ENCODE assay signal across 9 cellular contexts in the genomic region with DNA sequence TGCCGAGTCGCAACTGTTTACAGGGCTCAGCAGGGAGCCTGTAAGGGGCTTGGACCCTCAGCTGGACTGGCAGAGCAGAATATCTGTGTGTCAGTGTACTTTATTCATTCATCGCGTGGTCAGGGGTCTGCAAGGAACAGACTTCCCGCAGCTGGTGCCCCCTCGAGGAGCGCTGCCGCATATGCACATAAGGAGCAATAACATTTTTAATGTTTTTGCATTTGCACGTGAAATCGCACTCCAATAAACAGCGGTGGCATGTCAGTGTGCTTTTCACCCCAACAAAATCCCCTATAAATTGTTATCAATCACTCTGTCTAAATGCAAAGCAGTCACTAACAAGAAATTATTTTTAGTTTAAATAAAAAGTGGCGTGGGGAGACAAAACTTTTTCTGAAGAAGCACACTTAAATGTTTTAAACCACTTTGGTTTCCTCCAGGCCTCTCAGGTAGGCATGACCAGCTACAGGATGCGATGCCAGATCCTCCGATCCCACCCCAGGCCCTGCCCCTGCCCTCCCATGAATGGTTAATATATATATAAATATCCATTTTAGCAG. TPM values are rescaled to one million over a fixed set of nuclear protein-coding genes. Genes with fewer than 3 reads are reported as not detected.
DNase-seq lines count a peak whose midpoint lies in the region; ATAC-seq and TF ChIP-seq lines count a peak whose summit lies in the region.
"Had no signal": no experiment of that assay in that cellular context is flagged by ENCODE, and none has a peak within 500 bp of the region (broad histone marks: within the 10 kb centered on the region; RNA-seq: fewer than 3 reads in every experiment).

No MANE protein-coding gene starts in this region.

- no peaks in the 10 kb centered on the region for H3K9me3 Mint-ChIP-seq in central memory CD8-positive, alpha-beta T cell

- no peaks in the 10 kb centered on the region for H3K36me3 Mint-ChIP-seq in central memory CD8-positive, alpha-beta T cell (ENCODE audit: insufficient read depth)

- no peaks in the 10 kb centered on the region for H3K9me3 ChIP-seq in OCI-LY7 (ENCODE audit: low read length)
- H3K9me3 ChIP-seq in right lobe of liver: no peaks in the 10 kb centered on the region
- H3K9me3 ChIP-seq in thoracic aorta: no peaks in the 10 kb centered on the region

- no peaks in the 10 kb centered on the region for H3K27me3 ChIP-seq in right lobe of liver
- no peaks in the 10 kb centered on the region for H3K27me3 ChIP-seq in thoracic aorta (replicated peaks; ENCODE audit: insufficient read depth)

- peak overlapping the region; percentile 81 for H2AFZ ChIP-seq in OCI-LY7 (ENCODE audit: low read length)

- H3K4me1 ChIP-seq in OCI-LY7 (ENCODE audit: insufficient read depth, low read length, poor library complexity, severe bottlenecking) (peaks cover 56% of the 10 kb centered on the region), right lobe of liver (peaks cover 0 to 11% (median under 1%) of the 10 kb centered on the region in 4 donors), thoracic aorta (ENCODE audit: control insufficient read depth in 1 of 2, low read depth in 2 of 2) (peaks cover 0 to 10% of the 10 kb centered on the region in 2 donors)

- H3K4me1 Mint-ChIP-seq in central memory CD8-positive, alpha-beta T cell: peaks cover 12% of the 10 kb centered on the region

- H3K36me3 ChIP-seq in OCI-LY7 (ENCODE audit: insufficient read depth, low read length): peaks cover 9% of the 10 kb centered on the region
- no peaks in the 10 kb centered on the region for H3K36me3 ChIP-seq in right lobe of liver
- H3K36me3 ChIP-seq in thoracic aorta: no peaks in the 10 kb centered on the region

- peak overlapping the region; percentile 87 for H3K4me2 ChIP-seq in OCI-LY7 (ENCODE audit: low read length)

- CTCF ChIA-PET in OCI-LY7 (lab: Charles Lee; ENCODE audit: unreplicated experiment): interaction anchor here (2.3 to 2.7 kb wide), 2 partner anchors 30 to 62 kb away, joined by 6 to 10 read pairs; a partner anchor contains a TSS

- POLR2A ChIA-PET in OCI-LY7 (lab: Charles Lee): interaction anchor here (0.6 to 5.6 kb wide), 6 partner anchors 9 to 492 kb away, joined by 3 to 40 read pairs (median 3); a partner anchor contains a TSS

- DNase-seq in SIG-M5 treated with dmso at 0.1 percent for 504 hours (lab: John Stamatoyannopoulos, UW; ENCODE audit: unreplicated experiment): peak; percentile 21
- no peak for DNase-seq in SIG-M5 (lab: John Stamatoyannopoulos, UW)
- DNase-seq in OCI-LY7 (ENCODE audit: low spot score): peak; percentile 87
- no peak for DNase-seq in central memory CD8-positive, alpha-beta T cell (ENCODE audit: low spot score in 2 of 2)
- peak in 1 of 3 donors; percentile 44 for DNase-seq in right lobe of liver
- DNase-seq in thoracic aorta (ENCODE audit: low spot score): no peak
- no peak for DNase-seq in iPS-NIHi11 (ENCODE audit: low spot score)

- no peak overlapping the region for H3K27ac Mint-ChIP-seq in central memory CD8-positive, alpha-beta T cell (ENCODE audit: low read depth)

- peak; percentile 81 for TF ChIP-seq CTCF in OCI-LY7 (conservative IDR thresholded peaks at IDR 0.05; ENCODE audit: low read length)
- peak; percentile 28 to 60 (median 50) for TF ChIP-seq CTCF in right lobe of liver (IDR thresholded peaks at IDR 0.05)
- peak; percentile 55 for TF ChIP-seq CTCF in thoracic aorta (IDR thresholded peaks at IDR 0.05)

- peak overlapping the region; percentile 76 for H3K4me3 ChIP-seq in OCI-LY7 (ENCODE audit: low read depth, low read length, poor library complexity, severe bottlenecking)
- H3K4me3 ChIP-seq in right lobe of liver: peak overlapping the region; percentile 57 to 63 (median 62)
- peak overlapping the region; percentile 77 for H3K4me3 ChIP-seq in thoracic aorta

- 17% methylated on average over 14 of the region's 14 CpGs for WGBS in right lobe of liver (ENCODE audit: insufficient coverage, low coverage, low lambda C conversion rate, missing lambda C conversion rate)

- peaks cover 67% of the 10 kb centered on the region for H3K27me3 Mint-ChIP-seq in central memory CD8-positive, alpha-beta T cell

- intact Hi-C loops in OCI-LY7 (cut with micrococcal nuclease; ENCODE audit: unreplicated experiment) (loop anchor here (1.0 to 5.0 kb wide), 5 partner anchors 27 to 720 kb away; a partner anchor contains a TSS), right lobe of liver (cut with DNase I) (loop anchor here in 1 of 2 donors (10.0 kb wide), 1 partner anchor 53 kb away; no protein-coding TSS in a partner anchor)

- H4K20me1 ChIP-seq in OCI-LY7 (ENCODE audit: insufficient read depth, low read length): no peaks in the 10 kb centered on the region

- H3K9me2 ChIP-seq in OCI-LY7 (ENCODE audit: insufficient read depth, low read length): no peaks in the 10 kb centered on the region

- peak overlapping the region; percentile 91 for H3K27ac ChIP-seq in OCI-LY7 (ENCODE audit: low read depth, low read length, poor library complexity, severe bottlenecking)
- no peak overlapping the region for H3K27ac ChIP-seq in right lobe of liver
- H3K27ac ChIP-seq in thoracic aorta: no peak overlapping the region
- H3K27ac ChIP-seq: epithelial cell of prostate had no signal

- no peak for TF ChIP-seq POLR2A in right lobe of liver (IDR thresholded peaks at IDR 0.05)

- no TSS peak for BruUV-seq in OCI-LY7 (replicated peaks; lab: Mats Ljungman, UMichigan)

- peaks cover 13% of the 10 kb centered on the region; the same call in 1 of the 2 replicates for H3K79me2 ChIP-seq in OCI-LY7 (ENCODE audit: insufficient read depth, low read depth, low read length)

- ATAC-seq in HG02623 (IDR thresholded peaks at IDR 0.05; ENCODE audit: unreplicated experiment) (peak; percentile 8), right lobe of liver (peak; percentile 61 to 78 (median 70)), thoracic aorta (ENCODE audit: insufficient number of reproducible peaks, low FRiP score, low read depth) (no peak)
- no peak for ATAC-seq in central memory CD8-positive, alpha-beta T cell (replicated peaks; ENCODE audit: extremely low read depth, poor library complexity, severe bottlenecking)

- H3K4me3 Mint-ChIP-seq in central memory CD8-positive, alpha-beta T cell: peak overlapping the region; percentile 73

RNA-seq across cellular contexts. Expression of a gene that starts 3.5 kb away (rescaled TPM):
- 0.38 and 1.2 TPM in 2 replicates for total RNA-seq in OCI-LY7 (2014; rRNA removed; shearing (Covaris generic))
- 0.34 and 0.98 TPM in 2 replicates for total RNA-seq in OCI-LY7 (2022)
- 1 to 10 TPM in 3 of 6 experiments, under 1 TPM in 3; 0.15 to 7.6 (median 2.5) TPM for total RNA-seq in right lobe of liver
- total RNA-seq in thoracic aorta: not detected

Comparison
In these comparisons a context has a peak if more than half of its experiments do, and no peak if none do; other contexts are left out.
1. DNase-seq: peak in SIG-M5 treated with dmso at 0.1 percent for 504 hours (single experiment) and OCI-LY7 (single experiment); none in SIG-M5 (single experiment), central memory CD8-positive, alpha-beta T cell (0 of 2), thoracic aorta (single experiment) and iPS-NIHi11 (single experiment).
2. ATAC-seq: peak in HG02623 (single experiment) and right lobe of liver (4 of 4); none in central memory CD8-positive, alpha-beta T cell (single experiment) and thoracic aorta (single experiment).
3. Peak in every context shown above with its lines, with median percentiles within 50 percentile points of each other: H3K4me3 ChIP-seq and CTCF ChIP-seq.